11 cellular contexts compared by ENCODE assay signal in genomic region chr20:52975024-52975732, GRCh38. TPM values are rescaled to one million over a fixed set of nuclear protein-coding genes. Genes with fewer than 3 reads are reported as not detected.
A peak's percentile ranks its signal among the peaks of the same experiment; 100 is the strongest.
DNase-seq lines count a peak whose midpoint lies in the region; ATAC-seq, FAIRE-seq and TF ChIP-seq lines count a peak whose summit lies in the region.
"Had no signal": no experiment of that assay in that cellular context is flagged by ENCODE, and none has a peak within 500 bp of the region (broad histone marks: within the 10 kb centered on the region; RNA-seq: fewer than 3 reads in every experiment).

No MANE protein-coding gene starts in this region.

- no peak overlapping the region for H3K27ac ChIP-seq in fibroblast of lung (ENCODE audit: insufficient read depth, low read length)
- H3K27ac ChIP-seq: WERI-Rb-1 had no signal

- ATAC-seq in T-cell (replicated peaks in 1 of 4), result peak in 3 of 4 experiments; percentile 8 to 15 (median 10)

- no peak for TF ChIP-seq CTCF in fibroblast of lung (conservative IDR thresholded peaks at IDR 0.05 in 1 of 2, IDR thresholded peaks at IDR 0.05 in 1 of 2; ENCODE audit: low read depth in 1 of 2, low read length in 2 of 2)

- no peaks in the 10 kb centered on the region for H4K20me1 ChIP-seq in fibroblast of lung (ENCODE audit: control insufficient read depth, extremely low read depth, insufficient read depth, low read length)

- peak; percentile 52 for FAIRE-seq in HTR-8/SVneo (lab: Jason Lieb, UNC)
- no peak for FAIRE-seq in GM19239 (lab: Jason Lieb, UNC)
- FAIRE-seq: pancreas had no signal

- POLR2A ChIA-PET in T-cell (lab: Charles Lee), result interaction anchor here in 1 of 2 donors (3.0 to 3.4 kb wide), 2 partner anchors 26 to 565 kb away, joined by 16 to 32 read pairs; no protein-coding TSS in a partner anchor
- POLR2A ChIA-PET in HEK293T (lab: Yijun Ruan, JAX), result interaction anchor here (0.7 kb wide), 1 partner anchor 18 kb away, joined by 3 read pairs; no protein-coding TSS in a partner anchor

- H3K4me3 ChIP-seq in fibroblast of lung (replicated peaks in 1 of 4; ENCODE audit: control extremely low read depth in 1 of 4, insufficient read depth in 1 of 4, low read depth in 3 of 4, low read length in 4 of 4), result peak overlapping the region in 2 of 4 experiments; percentile 1 to 86

- no peaks in the 10 kb centered on the region for H3K9me3 Mint-ChIP-seq in T-cell

- peak overlapping the region; percentile 35 for H3K4me2 ChIP-seq in fibroblast of lung (ENCODE audit: extremely low read depth, insufficient read depth, low read length)

- peak overlapping the region; percentile 23 for H2AFZ ChIP-seq in fibroblast of lung (ENCODE audit: low read length)

- H3K4me1 Mint-ChIP-seq in T-cell, result peaks cover 27 to 63% (median 58%) of the 10 kb centered on the region in 3 donors

- H3K36me3 Mint-ChIP-seq in T-cell, result no peaks in the 10 kb centered on the region

- no peaks in the 10 kb centered on the region for H3K79me2 ChIP-seq in fibroblast of lung (ENCODE audit: control insufficient read depth, insufficient read depth, low read length)

- peak overlapping the region; percentile 89 to 99 (median 92) for H3K4me3 Mint-ChIP-seq in T-cell

- H3K9ac ChIP-seq in fibroblast of lung (ENCODE audit: insufficient read depth, low read length), result no peak overlapping the region

- CTCF ChIA-PET in T-cell (lab: Charles Lee) (no interaction called here), HEK293T (lab: Yijun Ruan, JAX) (interaction anchor here (0.6 to 0.8 kb wide), 3 partner anchors 187 to 379 kb away, joined by 5 to 9 read pairs (median 6); no protein-coding TSS in a partner anchor)

- no peaks in the 10 kb centered on the region for H3K27me3 ChIP-seq in fibroblast of lung (ENCODE audit: control insufficient read depth, insufficient read depth, low read length)
- H3K27me3 ChIP-seq: pancreas had no signal

- H3K27ac Mint-ChIP-seq in T-cell, result peak overlapping the region; percentile 92 to 96

- no peaks in the 10 kb centered on the region for H3K9me3 ChIP-seq in fibroblast of lung (ENCODE audit: control insufficient read depth, insufficient read depth, low read depth, low read length)

- no peaks in the 10 kb centered on the region for H3K36me3 ChIP-seq in fibroblast of lung (ENCODE audit: control insufficient read depth, insufficient read depth, low read length)
- H3K36me3 ChIP-seq: pancreas, WERI-Rb-1 had no signal

- DNase-seq in HTR-8/SVneo (ENCODE audit: insufficient read length, low spot score), result no peak
- peak in 1 of 34 experiments; percentile 18 for DNase-seq in T-cell
- peak in 1 of 2 donors; percentile 42 for DNase-seq in fibroblast of lung (ENCODE audit: low read depth in 2 of 2)
- DNase-seq in stimulated activated CD4-positive, alpha-beta T cell treated with anti-CD3 and anti-CD28 coated beads, Interleukin-1b, Interleukin-23, amount 100 ng/mL, for 48 hours, result peak; percentile 26
- DNase-seq in HEK293T (ENCODE audit: extremely low spot score), result no peak
- no peak for DNase-seq in GM19239 (ENCODE audit: insufficient read length, low spot score)
- no peak for DNase-seq in GM19238 (ENCODE audit: insufficient read length, low spot score)
- DNase-seq in HuH-7 (ENCODE audit: low spot score), result no peak
- DNase-seq: NCI-H1417 treated with DMSO at 0.1 percent for 48 hours, pancreas, WERI-Rb-1 had no signal

- H3K27me3 Mint-ChIP-seq in T-cell, result peaks cover 9 to 24% of the 10 kb centered on the region in 2 donors

- H3K4me1 ChIP-seq in fibroblast of lung (ENCODE audit: control insufficient read depth, extremely low read depth, insufficient read depth, low read length), result no peaks in the 10 kb centered on the region

TF ChIP-seq in HEK293T, 16 proteins besides CTCF, POLR2A, EP300 and RAD21:
- no peak for TF ChIP-seq FOXM1 (IDR thresholded peaks at IDR 0.05; ENCODE audit: borderline replicate concordance)
- TF ChIP-seq CTBP1 (IDR thresholded peaks at IDR 0.05; ENCODE audit: borderline replicate concordance), result no peak
- no peak for TF ChIP-seq NFRKB (IDR thresholded peaks at IDR 0.05)
- TF ChIP-seq TARDBP (IDR thresholded peaks at IDR 0.05), result no peak
- no peak for TF ChIP-seq ARNT (IDR thresholded peaks at IDR 0.05)
- TF ChIP-seq, protein P1, sequence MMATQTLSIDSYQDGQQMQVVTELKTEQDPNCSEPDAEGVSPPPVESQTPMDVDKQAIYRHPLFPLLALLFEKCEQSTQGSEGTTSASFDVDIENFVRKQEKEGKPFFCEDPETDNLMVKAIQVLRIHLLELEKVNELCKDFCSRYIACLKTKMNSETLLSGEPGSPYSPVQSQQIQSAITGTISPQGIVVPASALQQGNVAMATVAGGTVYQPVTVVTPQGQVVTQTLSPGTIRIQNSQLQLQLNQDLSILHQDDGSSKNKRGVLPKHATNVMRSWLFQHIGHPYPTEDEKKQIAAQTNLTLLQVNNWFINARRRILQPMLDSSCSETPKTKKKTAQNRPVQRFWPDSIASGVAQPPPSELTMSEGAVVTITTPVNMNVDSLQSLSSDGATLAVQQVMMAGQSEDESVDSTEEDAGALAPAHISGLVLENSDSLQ (IDR thresholded peaks at IDR 0.05), result no peak
- no peak for TF ChIP-seq FOXA1 (IDR thresholded peaks at IDR 0.05)
- no peak for TF ChIP-seq FOXK2 (IDR thresholded peaks at IDR 0.05)
- TF ChIP-seq L3MBTL2 (conservative IDR thresholded peaks at IDR 0.05), result no peak
- TF ChIP-seq SP1 (IDR thresholded peaks at IDR 0.05), result no peak
- no peak for TF ChIP-seq ELF4 (IDR thresholded peaks at IDR 0.05)
- no peak for TF ChIP-seq HDGF (IDR thresholded peaks at IDR 0.05; ENCODE audit: borderline replicate concordance)
- TF ChIP-seq BHLHE40 (IDR thresholded peaks at IDR 0.05; ENCODE audit: borderline replicate concordance), result no peak
- no peak for TF ChIP-seq ZNF384 (IDR thresholded peaks at IDR 0.05)
- no peak for TF ChIP-seq SUZ12 (IDR thresholded peaks at IDR 0.05)
- TF ChIP-seq LEF1 (IDR thresholded peaks at IDR 0.05; ENCODE audit: borderline replicate concordance), result no peak

RNA-seq across cellular contexts. Expression of gene TSHZ2, which starts 3.0 kb away (rescaled TPM):
- total RNA-seq in T-cell (10 to 100 TPM; 20.2 to 42.9 (median 25.8) TPM), fibroblast of lung (2.6 and 5.4 TPM in 2 replicates)
- 0.15 and 0.59 TPM in 2 replicates for polyA plus RNA-seq in fibroblast of lung
- 0.21 and 0.88 TPM in 2 replicates for polyA plus RNA-seq in fibroblast of lung (2012)
- polyA minus RNA-seq in fibroblast of lung (ENCODE audit: low replicate concordance), result 1.6 TPM in 1 of 2 replicates, not detected in the other
